ENCODE assay signal across 13 cellular contexts in genomic region chr6:24933266-24933665, GRCh38. TPM values are rescaled to one million over a fixed set of nuclear protein-coding genes. Genes with fewer than 3 reads are reported as not detected.
DNase-seq lines count a peak whose midpoint lies in the region; ATAC-seq, FAIRE-seq and TF ChIP-seq lines count a peak whose summit lies in the region.
"Had no signal": no experiment of that assay in that cellular context is flagged by ENCODE, and none has a peak within 500 bp of the region (broad histone marks: within the 10 kb centered on the region; RNA-seq: fewer than 3 reads in every experiment).

No MANE protein-coding gene starts in this region.

- H3K9me3 Mint-ChIP-seq in activated naive CD4-positive, alpha-beta T cell treated with anti-CD3 and anti-CD28 coated beads, Interleukin-2, amount 50 U/mL, for 24 hours, result no peaks in the 10 kb centered on the region
- H3K9me3 Mint-ChIP-seq: brain had no signal

- no peak for DNase-seq in activated naive CD4-positive, alpha-beta T cell treated with Interleukin-2 at 50 U/mL for 16 hours
- peak; percentile 42 for DNase-seq in fibroblast of villous mesenchyme (ENCODE audit: low read depth)
- DNase-seq in upper lobe of right lung, result no peak
- no peak for DNase-seq in mesenchymal stem cell
- DNase-seq in HepG2 (ENCODE audit: low spot score), result no peak
- DNase-seq: activated CD8-positive, alpha-beta memory T cell treated with anti-CD3 and anti-CD28 coated beads for 24 hours; NCI-H1417 treated with DMSO at 0.1 percent for 48 hours had no signal

- peaks cover 93% of the 10 kb centered on the region for H3K4me1 Mint-ChIP-seq in activated naive CD4-positive, alpha-beta T cell treated with anti-CD3 and anti-CD28 coated beads, Interleukin-2, amount 50 U/mL, for 24 hours

- H2BK15ac ChIP-seq in mesenchymal stem cell (ENCODE audit: low read depth, poor library complexity, severe bottlenecking), result no peak overlapping the region

- no peak for TF ChIP-seq POLR2A in HepG2 (IDR thresholded peaks at IDR 0.05; ENCODE audit: insufficient read depth in 1 of 2, low read depth in 2 of 2, low read length in 2 of 2)

- no peaks in the 10 kb centered on the region for H3K79me2 ChIP-seq in OCI-LY1 (ENCODE audit: insufficient read depth, low read length)
- H3K79me2 ChIP-seq in HepG2 (ENCODE audit: insufficient read depth, low read length), result no peaks in the 10 kb centered on the region

- H3K4me2 ChIP-seq in OCI-LY1 (ENCODE audit: low read length) (peak overlapping the region; percentile 76), mesenchymal stem cell (ENCODE audit: low read length, poor library complexity, severe bottlenecking) (no peak overlapping the region), HepG2 (ENCODE audit: low read depth, low read length) (no peak overlapping the region)

- no peak overlapping the region for H4K91ac ChIP-seq in mesenchymal stem cell (ENCODE audit: low read length)

- no peaks in the 10 kb centered on the region for H4K20me1 ChIP-seq in OCI-LY1 (ENCODE audit: insufficient read depth, low read length)
- no peaks in the 10 kb centered on the region for H4K20me1 ChIP-seq in HepG2 (ENCODE audit: insufficient read depth, low read length)

- H3K23ac ChIP-seq in mesenchymal stem cell (ENCODE audit: low read length in 2 of 2), result no peak overlapping the region

- in situ Hi-C loops in HepG2 (cut with HindIII; ENCODE audit: extremely low pct_ligation_motif_present, low pct_unique_long_range_greater_than_20kb), result no loop called here

- peak overlapping the region; percentile 92 for H3K27ac Mint-ChIP-seq in activated naive CD4-positive, alpha-beta T cell treated with anti-CD3 and anti-CD28 coated beads, Interleukin-2, amount 50 U/mL, for 24 hours

- no peak for ATAC-seq in upper lobe of right lung
- ATAC-seq in GM18868 (IDR thresholded peaks at IDR 0.05; ENCODE audit: unreplicated experiment), result no peak
- no peak for ATAC-seq in HepG2

- no peaks in the 10 kb centered on the region for H3K27me3 Mint-ChIP-seq in activated naive CD4-positive, alpha-beta T cell treated with anti-CD3 and anti-CD28 coated beads, Interleukin-2, amount 50 U/mL, for 24 hours

- no TSS peak for BruUV-seq in HepG2 (replicated peaks; lab: Mats Ljungman, UMichigan)

- no peak overlapping the region for H3K18ac ChIP-seq in mesenchymal stem cell (ENCODE audit: low read depth in 1 of 2, low read length in 2 of 2)

- H3K79me1 ChIP-seq in mesenchymal stem cell (replicated peaks; ENCODE audit: low read length, poor library complexity, severe bottlenecking), result no peaks in the 10 kb centered on the region

- no peak for FAIRE-seq in HepG2 (lab: Jason Lieb, UNC)

- no peak for TF ChIP-seq RAD21 in HepG2 (CRISPR knock-in tag; IDR thresholded peaks at IDR 0.05)

- H3K14ac ChIP-seq in mesenchymal stem cell (ENCODE audit: low read length in 2 of 2), result no peak overlapping the region

- intact Hi-C loops in upper lobe of right lung (cut with DNase I), result no loop called here
- intact Hi-C loops in HepG2 (cut with micrococcal nuclease; ENCODE audit: unreplicated experiment), result no loop called here

- peak overlapping the region; percentile 89 for H3K27ac ChIP-seq in OCI-LY1 (ENCODE audit: low read depth, low read length, poor library complexity, severe bottlenecking)
- H3K27ac ChIP-seq in upper lobe of right lung, result no peak overlapping the region
- no peak overlapping the region for H3K27ac ChIP-seq in mesenchymal stem cell (ENCODE audit: low read length, poor library complexity, severe bottlenecking)
- H3K27ac ChIP-seq in HepG2 (ENCODE audit: extremely low read length, insufficient read depth, low read length), result no peak overlapping the region

- no peak for TF ChIP-seq EP300 in HepG2 (IDR thresholded peaks at IDR 0.05; ENCODE audit: low read depth in 2 of 2, low read length in 2 of 2)
- no peak for TF ChIP-seq EP300 in HepG2 (CRISPR knock-in tag; IDR thresholded peaks at IDR 0.05; ENCODE audit: borderline replicate concordance)

- TF ChIP-seq CTCF in OCI-LY1 (IDR thresholded peaks at IDR 0.05; ENCODE audit: low read length), result no peak
- TF ChIP-seq CTCF in fibroblast of villous mesenchyme (IDR thresholded peaks at IDR 0.05; ENCODE audit: insufficient read depth, low read depth, low read length), result no peak
- TF ChIP-seq CTCF in upper lobe of right lung (IDR thresholded peaks at IDR 0.05), result no peak
- TF ChIP-seq CTCF in HepG2 (CRISPR knock-in tag; IDR thresholded peaks at IDR 0.05), result no peak

- POLR2A ChIA-PET in HepG2 (lab: Yijun Ruan, JAX), result no interaction called here

- H3K27me3 ChIP-seq in OCI-LY1 (ENCODE audit: insufficient read depth, low read length) (no peaks in the 10 kb centered on the region), upper lobe of right lung (no peaks in the 10 kb centered on the region), mesenchymal stem cell (ENCODE audit: control insufficient read depth in 1 of 2, insufficient read depth in 1 of 2, low read length in 2 of 2) (peaks cover 4 to 22% of the 10 kb centered on the region in 2 experiments), HepG2 (ENCODE audit: control insufficient read depth in 1 of 2, insufficient read depth in 2 of 2, low read length in 2 of 2) (peaks cover 0 to 5% of the 10 kb centered on the region in 2 experiments; a peak in 1 of 5 replicates)

- H3K9ac ChIP-seq in OCI-LY1 (ENCODE audit: low read length), result peak overlapping the region; percentile 41; the same call in 1 of the 2 replicates
- H3K9ac ChIP-seq in mesenchymal stem cell (ENCODE audit: low read length), result no peak overlapping the region
- H3K9ac ChIP-seq in HepG2 (ENCODE audit: insufficient read depth, low read depth, low read length), result no peak overlapping the region

- H3K36me3 Mint-ChIP-seq in activated naive CD4-positive, alpha-beta T cell treated with anti-CD3 and anti-CD28 coated beads, Interleukin-2, amount 50 U/mL, for 24 hours, result no peaks in the 10 kb centered on the region
- H3K36me3 Mint-ChIP-seq: brain had no signal

- H3K4me1 ChIP-seq in OCI-LY1 (ENCODE audit: insufficient read depth, low read length, severe bottlenecking), result peaks cover 97% of the 10 kb centered on the region
- H3K4me1 ChIP-seq in upper lobe of right lung, result peaks cover 20% of the 10 kb centered on the region
- peaks cover 7% of the 10 kb centered on the region for H3K4me1 ChIP-seq in mesenchymal stem cell (ENCODE audit: control insufficient read depth, insufficient read depth, low read depth, low read length)
- no peaks in the 10 kb centered on the region for H3K4me1 ChIP-seq in HepG2 (ENCODE audit: insufficient read depth, low read length)

- no peaks in the 10 kb centered on the region for H3K9me2 ChIP-seq in OCI-LY1 (ENCODE audit: low read depth, low read length)

- H3K4me3 Mint-ChIP-seq in activated naive CD4-positive, alpha-beta T cell treated with anti-CD3 and anti-CD28 coated beads, Interleukin-2, amount 50 U/mL, for 24 hours, result peak overlapping the region; percentile 95
- H3K4me3 Mint-ChIP-seq: brain had no signal

- H3K9me3 ChIP-seq in OCI-LY1 (ENCODE audit: low read length), result no peaks in the 10 kb centered on the region
- H3K9me3 ChIP-seq in upper lobe of right lung, result no peaks in the 10 kb centered on the region
- H3K9me3 ChIP-seq in mesenchymal stem cell (ENCODE audit: control insufficient read depth, low read length), result no peaks in the 10 kb centered on the region
- H3K9me3 ChIP-seq in HepG2 (ENCODE audit: low read length), result no peaks in the 10 kb centered on the region

- no peak overlapping the region for H4K8ac ChIP-seq in mesenchymal stem cell (ENCODE audit: low read length)

- no peak overlapping the region for H2AK5ac ChIP-seq in mesenchymal stem cell (ENCODE audit: low read length, severe bottlenecking)

- CTCF ChIA-PET in HepG2 (lab: Yijun Ruan, JAX; ENCODE audit: low intra/inter-chr PET ratio, low total read pairs), result no interaction called here

- WGBS in mesenchymal stem cell, result 97% methylated on average over 3 of the region's 3 CpGs
- 10% methylated on average over 3 of the region's 3 CpGs for WGBS in HepG2 (ENCODE audit: low lambda C conversion rate)

- H3F3A ChIP-seq in OCI-LY1 (ENCODE audit: insufficient read depth, low read length), result no peaks in the 10 kb centered on the region

- H2BK120ac ChIP-seq in mesenchymal stem cell (ENCODE audit: low read depth, low read length), result no peak overlapping the region

- H3K4me3 ChIP-seq in OCI-LY1 (ENCODE audit: low read depth, low read length, poor library complexity, severe bottlenecking) (peak overlapping the region; percentile 56), fibroblast of villous mesenchyme (ENCODE audit: low read depth, low read length) (no peak overlapping the region), upper lobe of right lung (peak overlapping the region; percentile 20), mesenchymal stem cell (ENCODE audit: insufficient read depth in 1 of 2, low read depth in 1 of 2, low read length in 2 of 2) (no peak overlapping the region), HepG2 (replicated peaks in 1 of 3; ENCODE audit: insufficient read depth in 1 of 3, low read depth in 2 of 3, low read length in 3 of 3) (no peak overlapping the region)

- no peak overlapping the region for H2BK5ac ChIP-seq in mesenchymal stem cell (ENCODE audit: low read depth, low read length, poor library complexity, severe bottlenecking)

- H2BK12ac ChIP-seq in mesenchymal stem cell (ENCODE audit: low read length in 2 of 2), result no peak overlapping the region

- H3K4ac ChIP-seq in mesenchymal stem cell (ENCODE audit: low read depth in 1 of 2, low read length in 2 of 2), result no peak overlapping the region

- H3K36me3 ChIP-seq in OCI-LY1 (ENCODE audit: insufficient read depth, low read length) (no peaks in the 10 kb centered on the region), upper lobe of right lung (no peaks in the 10 kb centered on the region), mesenchymal stem cell (ENCODE audit: control insufficient read depth in 1 of 2, insufficient read depth in 2 of 2, low read depth in 1 of 2, low read length in 2 of 2) (no peaks in the 10 kb centered on the region), HepG2 (replicated peaks in 1 of 2; ENCODE audit: control insufficient read depth in 1 of 2, insufficient read depth in 2 of 2, low read length in 2 of 2) (no peaks in the 10 kb centered on the region)

- H2AFZ ChIP-seq in OCI-LY1 (ENCODE audit: low read length) (no peak overlapping the region), mesenchymal stem cell (ENCODE audit: low read depth, low read length) (no peak overlapping the region), HepG2 (ENCODE audit: low read length) (no peak overlapping the region)

RNA-seq across cellular contexts. Expression of gene RIPOR2, which starts 2.5 kb away (rescaled TPM):
- total RNA-seq in fibroblast of villous mesenchyme (5.2 and 15.8 TPM in 2 replicates), upper lobe of right lung (25.6 TPM), HepG2 (2016; rRNA removed; fragmentation: Illumina TruSeq; extraction: Trizol) (0.02 and 0.06 TPM in 2 replicates)
- polyA plus RNA-seq in mesenchymal stem cell (2013, experiment 1 of 2), result 0.62 TPM
- polyA plus RNA-seq in mesenchymal stem cell (2013, experiment 2 of 2), result 0.41 TPM
- not detected in 2 replicates for total RNA-seq in HepG2 (2016; cell fraction: cytosol; rRNA removed; fragmentation: Illumina TruSeq; extraction: Trizol; ENCODE audit: low read depth)
- total RNA-seq in HepG2 (2016; cell fraction: insoluble cytoplasmic fraction; rRNA removed; fragmentation: Illumina TruSeq; extraction: Trizol), result 0.03 and 0.09 TPM in 2 replicates
- not detected in 2 replicates for total RNA-seq in HepG2 (2016; cell fraction: membrane; rRNA removed; fragmentation: Illumina TruSeq; extraction: Trizol)
- total RNA-seq in HepG2 (2016; cell fraction: nucleus; rRNA removed; fragmentation: Illumina TruSeq; extraction: Trizol), result not detected in 2 replicates
- polyA plus RNA-seq in HepG2 (2011; rRNA removed), result 0.05 and 0.16 TPM in 2 replicates
- 0.01 and 0.03 TPM in 2 replicates for polyA plus RNA-seq in HepG2 (2011; cell fraction: cytosol; rRNA removed)
- polyA plus RNA-seq in HepG2 (2011; cell fraction: nucleus; rRNA removed), result not detected in 2 replicates
- polyA plus RNA-seq in HepG2 (2012), result 0.05 TPM in 2 replicates
- polyA plus RNA-seq in HepG2 (2016; cell fraction: cytosol; fragmentation: Illumina TruSeq; extraction: Trizol; ENCODE audit: low read depth), result 0.02 TPM in 1 of 2 replicates, not detected in the other
- polyA plus RNA-seq in HepG2 (2016; cell fraction: insoluble cytoplasmic fraction; fragmentation: Illumina TruSeq; extraction: Trizol; ENCODE audit: low read depth), result 0.07 TPM in 1 of 2 replicates, not detected in the other
- 0.03 TPM in 1 of 2 replicates, not detected in the other for polyA plus RNA-seq in HepG2 (2016; cell fraction: membrane; fragmentation: Illumina TruSeq; extraction: Trizol; ENCODE audit: low read depth)
- 0.18 TPM in 1 of 2 replicates, not detected in the other for polyA plus RNA-seq in HepG2 (2016; cell fraction: nucleus; fragmentation: Illumina TruSeq; extraction: Trizol; ENCODE audit: insufficient read depth, low read depth)
- polyA minus RNA-seq in HepG2 (2011; rRNA and poly(A)+ RNA removed; ENCODE audit: low replicate concordance), result 0.33 TPM in 1 of 2 replicates, not detected in the other
- not detected in 2 replicates for polyA minus RNA-seq in HepG2 (2011; cell fraction: cytosol; rRNA and poly(A)+ RNA removed)
- polyA minus RNA-seq in HepG2 (2011; cell fraction: nucleus; rRNA and poly(A)+ RNA removed), result not detected in 2 replicates
- total RNA-seq: glomerular endothelial cell, HT1080 had no signal

Comparison
In these comparisons a context has a peak if more than half of its experiments do, and no peak if none do; other contexts are left out.
1. H3K4me3 ChIP-seq: peak in OCI-LY1 (single experiment) and upper lobe of right lung (single experiment); none in fibroblast of villous mesenchyme (single experiment), mesenchymal stem cell (0 of 2) and HepG2 (0 of 3).